Comparison of ENCODE assay signal across 11 cellular contexts in genomic region chr20:24994186-24994465, GRCh38.
DNase-seq lines count a peak whose midpoint lies in the region; ATAC-seq and TF ChIP-seq lines count a peak whose summit lies in the region.
"Had no signal": no experiment of that assay in that cellular context is flagged by ENCODE, and none has a peak within 500 bp of the region (broad histone marks: within the 10 kb centered on the region; RNA-seq: fewer than 3 reads in every experiment).

No MANE protein-coding gene starts in this region.

- peak; percentile 55 for DNase-seq in activated CD8-positive, alpha-beta memory T cell treated with anti-CD3 and anti-CD28 coated beads for 24 hours
- DNase-seq in activated CD8-positive, alpha-beta memory T cell treated with anti-CD3 and anti-CD28 coated beads, Interleukin-2, amount 50 U/mL, for 4 hours: no peak
- DNase-seq in SKM-1 treated with dmso at 0.1 percent for 144 hours (lab: John Stamatoyannopoulos, UW; ENCODE audit: unreplicated experiment): no peak
- DNase-seq: NCI-H187 treated with DMSO at 0.1 percent for 48 hours had no signal

- H2AFZ ChIP-seq in OCI-LY3 (ENCODE audit: low read depth, low read length): peak overlapping the region; percentile 5; the same call in 1 of the 2 replicates
- peak overlapping the region; percentile 90 for H2AFZ ChIP-seq in parathyroid adenoma

- peaks cover 34% of the 10 kb centered on the region for H3K79me2 ChIP-seq in OCI-LY3 (ENCODE audit: low read length)
- peaks cover 20% of the 10 kb centered on the region for H3K79me2 ChIP-seq in parathyroid adenoma

- no peak for ATAC-seq in HG03045 (IDR thresholded peaks at IDR 0.05; ENCODE audit: unreplicated experiment)
- ATAC-seq in HG03175 (IDR thresholded peaks at IDR 0.05; ENCODE audit: unreplicated experiment): no peak

- peaks cover 3% of the 10 kb centered on the region for H3K36me3 ChIP-seq in OCI-LY3 (replicated peaks; ENCODE audit: low read depth, low read length)
- H3K36me3 ChIP-seq in parathyroid adenoma (ENCODE audit: control insufficient read depth, insufficient read depth, low read length): no peaks in the 10 kb centered on the region
- H3K36me3 ChIP-seq: upper lobe of left lung had no signal

- H3K4me2 ChIP-seq in OCI-LY3 (ENCODE audit: low read length) (no peak overlapping the region), parathyroid adenoma (ENCODE audit: low read length) (no peak overlapping the region)

- H3K4me3 ChIP-seq in OCI-LY3 (ENCODE audit: low read length) (no peak overlapping the region), parathyroid adenoma (ENCODE audit: low read depth, low read length) (no peak overlapping the region)

- TF ChIP-seq CTCF in OCI-LY3 (IDR thresholded peaks at IDR 0.05; ENCODE audit: low read depth, low read length) (no peak), parathyroid adenoma (IDR thresholded peaks at IDR 0.05) (no peak)

- peaks cover 46% of the 10 kb centered on the region for H3K4me1 ChIP-seq in OCI-LY3 (ENCODE audit: low read length)
- peaks cover 27% of the 10 kb centered on the region for H3K4me1 ChIP-seq in parathyroid adenoma

- no peak overlapping the region for H3K9ac ChIP-seq in OCI-LY3 (ENCODE audit: low read length)
- no peak overlapping the region for H3K9ac ChIP-seq in parathyroid adenoma

- no peaks in the 10 kb centered on the region for H3K9me3 ChIP-seq in OCI-LY3 (ENCODE audit: insufficient read depth, low read length)
- no peaks in the 10 kb centered on the region for H3K9me3 ChIP-seq in parathyroid adenoma (ENCODE audit: control insufficient read depth, low read length)
- H3K9me3 ChIP-seq: upper lobe of left lung had no signal

- peaks cover 17% of the 10 kb centered on the region for H3K27me3 ChIP-seq in OCI-LY3 (ENCODE audit: low read depth, low read length)
- no peaks in the 10 kb centered on the region for H3K27me3 ChIP-seq in parathyroid adenoma (ENCODE audit: control insufficient read depth, insufficient read depth, low read length)
- H3K27me3 ChIP-seq: upper lobe of left lung had no signal

- H4K20me1 ChIP-seq in OCI-LY3 (ENCODE audit: insufficient read depth, low read length): no peaks in the 10 kb centered on the region

- H3K27ac ChIP-seq in OCI-LY3 (ENCODE audit: low read length): no peak overlapping the region
- peak overlapping the region; percentile 50 for H3K27ac ChIP-seq in cingulate gyrus (ENCODE audit: low read depth, low read length)
- peak overlapping the region; percentile 94 for H3K27ac ChIP-seq in parathyroid adenoma
- H3K27ac ChIP-seq: KMS-11 had no signal
